In genomic region chr14:94026886-94027469, GRCh38 we compare ENCODE assay signal across 8 cellular contexts. TPM values are rescaled to one million over a fixed set of nuclear protein-coding genes. Genes with fewer than 3 reads are reported as not detected.
DNase-seq lines count a peak whose midpoint lies in the region; ATAC-seq and TF ChIP-seq lines count a peak whose summit lies in the region.

No MANE protein-coding gene starts in this region.

- peak overlapping the region; percentile 75 for H3K4me3 ChIP-seq in GM23248
- peak overlapping the region; percentile 50 for H3K4me3 ChIP-seq in WERI-Rb-1 (ENCODE audit: low read depth, low read length)
- peak overlapping the region; percentile 74 to 80 for H3K4me3 ChIP-seq in gastroesophageal sphincter
- H3K4me3 ChIP-seq in gastrocnemius medialis, result peak overlapping the region; percentile 60 to 70 (median 62)
- H3K4me3 ChIP-seq in Karpas-422 (ENCODE audit: low read length), result no peak overlapping the region

- H3K79me2 ChIP-seq in GM23248 (ENCODE audit: insufficient read depth) (no peaks in the 10 kb centered on the region), Karpas-422 (ENCODE audit: low read length) (no peaks in the 10 kb centered on the region)

- no peaks in the 10 kb centered on the region for H3F3A ChIP-seq in GM23248 (ENCODE audit: insufficient read depth)

- H3K4me1 ChIP-seq in GM23248 (ENCODE audit: insufficient read depth) (no peaks in the 10 kb centered on the region), gastroesophageal sphincter (peaks cover 0 to 21% (median 8%) of the 10 kb centered on the region in 3 donors), gastrocnemius medialis (peaks cover 0 to 6% of the 10 kb centered on the region in 2 donors), Karpas-422 (ENCODE audit: low read length) (no peaks in the 10 kb centered on the region)

- H3K4me2 ChIP-seq in GM23248 (ENCODE audit: unreplicated experiment) (peak overlapping the region; percentile 64), Karpas-422 (ENCODE audit: low read depth, low read length, poor library complexity, severe bottlenecking) (no peak overlapping the region)

- in situ Hi-C loops in GM23248 (cut with MboI) (no loop called here), gastrocnemius medialis (cut with MboI; ENCODE audit: low sequenced_read_pairs in 4 of 4) (no loop called here), G401 (cut with HindIII; ENCODE audit: low sequenced_read_pairs) (loop anchor here (25.0 kb wide), 1 partner anchor 160 kb away; no protein-coding TSS in a partner anchor)

- TF ChIP-seq POLR2A in gastroesophageal sphincter (IDR thresholded peaks at IDR 0.05) (no peak), gastrocnemius medialis (IDR thresholded peaks at IDR 0.05) (no peak)

- DNase-seq in GM23248, result no peak
- no peak for DNase-seq in WERI-Rb-1
- no peak for DNase-seq in gastrocnemius medialis
- DNase-seq in G401 (ENCODE audit: low spot score), result no peak
- DNase-seq in stimulated activated CD4-positive, alpha-beta T cell treated with anti-CD3 and anti-CD28 coated beads, Interleukin-4, amount 100 ng/mL, for 4 hours, result no peak
- DNase-seq in Karpas-422, result no peak

- H3K9ac ChIP-seq in GM23248 (peak overlapping the region; percentile 73), Karpas-422 (ENCODE audit: low read length) (no peak overlapping the region)

- intact Hi-C loops in gastrocnemius medialis (cut with DNase I; ENCODE audit: low total_unique reads), result loop anchor here (1.0 kb wide), 1 partner anchor 54 kb away; the partner anchor contains the start of genes DDX24 and IFI27L1

- no peak for TF ChIP-seq EP300 in gastroesophageal sphincter (IDR thresholded peaks at IDR 0.05)

- H2AFZ ChIP-seq in GM23248 (peak overlapping the region; percentile 86), Karpas-422 (ENCODE audit: low read length) (no peak overlapping the region)

- H3K9me2 ChIP-seq in GM23248 (ENCODE audit: insufficient read depth) (no peaks in the 10 kb centered on the region), Karpas-422 (replicated peaks; ENCODE audit: insufficient read depth, low read length) (no peaks in the 10 kb centered on the region)

- 45 to 49% methylated on average over 14 to 17 of the region's 17 CpGs for WGBS in GM23248 (ENCODE audit: low coverage in 1 of 2, low lambda C conversion rate in 2 of 2, missing lambda C conversion rate in 2 of 2), 2 experiments
- 100% methylated on average over 1 of the region's 17 CpGs; no CpG with 5 or more reads in 1 of the 2 donors for WGBS in gastroesophageal sphincter (ENCODE audit: low coverage in 1 of 2), 2 donors

- no peak overlapping the region for H3K27ac ChIP-seq in GM23248
- H3K27ac ChIP-seq in WERI-Rb-1, result no peak overlapping the region
- peak overlapping the region in 1 of 4 donors; percentile 69 for H3K27ac ChIP-seq in gastroesophageal sphincter
- no peak overlapping the region for H3K27ac ChIP-seq in gastrocnemius medialis
- H3K27ac ChIP-seq in Karpas-422 (ENCODE audit: low read length), result no peak overlapping the region

- H3K9me3 ChIP-seq in GM23248 (ENCODE audit: low read depth), result no peaks in the 10 kb centered on the region
- H3K9me3 ChIP-seq in WERI-Rb-1 (ENCODE audit: severe bottlenecking), result no peaks in the 10 kb centered on the region
- no peaks in the 10 kb centered on the region for H3K9me3 ChIP-seq in gastroesophageal sphincter
- H3K9me3 ChIP-seq in gastrocnemius medialis, result no peaks in the 10 kb centered on the region
- no peaks in the 10 kb centered on the region for H3K9me3 ChIP-seq in Karpas-422 (ENCODE audit: low read length)

- ATAC-seq in gastroesophageal sphincter (no peak), gastrocnemius medialis (no peak)
- no peak for ATAC-seq in activated CD4-positive, CD25-positive, alpha-beta regulatory T cell treated with anti-CD3 and anti-CD28 coated beads, Interleukin-2, amount 50 U/mL, for 24 hours

- TF ChIP-seq CTCF in WERI-Rb-1 (IDR thresholded peaks at IDR 0.05; ENCODE audit: low read depth, low read length) (no peak), gastroesophageal sphincter (IDR thresholded peaks at IDR 0.05) (no peak), gastrocnemius medialis (IDR thresholded peaks at IDR 0.05 in 4 of 5, conservative IDR thresholded peaks at IDR 0.05 in 1 of 5) (no peak)

- H4K20me1 ChIP-seq in GM23248 (ENCODE audit: insufficient read depth), result no peaks in the 10 kb centered on the region
- H4K20me1 ChIP-seq in Karpas-422 (ENCODE audit: insufficient read depth, low read depth, low read length), result no peaks in the 10 kb centered on the region

- H3K36me3 ChIP-seq in GM23248 (ENCODE audit: low read depth), result no peaks in the 10 kb centered on the region
- H3K36me3 ChIP-seq in WERI-Rb-1, result no peaks in the 10 kb centered on the region
- H3K36me3 ChIP-seq in gastroesophageal sphincter, result no peaks in the 10 kb centered on the region
- no peaks in the 10 kb centered on the region for H3K36me3 ChIP-seq in gastrocnemius medialis
- H3K36me3 ChIP-seq in Karpas-422 (ENCODE audit: insufficient read depth, low read length), result no peaks in the 10 kb centered on the region

- no peaks in the 10 kb centered on the region for H3K27me3 ChIP-seq in GM23248 (replicated peaks; ENCODE audit: insufficient read depth)
- H3K27me3 ChIP-seq in WERI-Rb-1 (ENCODE audit: insufficient read depth, low read depth, severe bottlenecking), result no peaks in the 10 kb centered on the region
- no peaks in the 10 kb centered on the region for H3K27me3 ChIP-seq in gastroesophageal sphincter
- H3K27me3 ChIP-seq in gastrocnemius medialis, result no peaks in the 10 kb centered on the region
- H3K27me3 ChIP-seq in Karpas-422 (ENCODE audit: low read length), result no peaks in the 10 kb centered on the region

RNA-seq across cellular contexts. Expression of gene OTUB2, which starts 0.8 kb away (rescaled TPM):
- 1.0 and 1.9 TPM in 2 replicates for total RNA-seq in GM23248 (2014; rRNA removed; shearing (Covaris generic))
- polyA plus RNA-seq in GM23248 (2016; fragmentation: Nextera tagmentation; extraction: Ambion mirVana), result 1.3 and 1.6 TPM in 2 replicates
- total RNA-seq in gastroesophageal sphincter (under 1 TPM; 0.16 to 0.84 (median 0.65) TPM), gastrocnemius medialis (under 1 TPM in 1 of 4 donors, not detected in 3; 0.11 TPM)
- 1.5 and 3.3 TPM in 2 replicates for total RNA-seq in G401 (2014; rRNA removed; shearing (Covaris generic))
- not detected in 2 replicates for total RNA-seq in Karpas-422 (2014; rRNA removed; shearing (Covaris generic); ENCODE audit: low replicate concordance)

RNA-seq across cellular contexts. Expression of gene CCDC197, which starts 29.9 kb away (rescaled TPM):
- total RNA-seq in GM23248 (2014; rRNA removed; shearing (Covaris generic)), result not detected in 2 replicates
- polyA plus RNA-seq in GM23248 (2016; fragmentation: Nextera tagmentation; extraction: Ambion mirVana), result not detected in 2 replicates
- total RNA-seq in gastroesophageal sphincter (not detected), gastrocnemius medialis (under 1 TPM in 2 of 4 donors, not detected in 2; 0.56 to 0.61 TPM)
- not detected in 2 replicates for total RNA-seq in G401 (2014; rRNA removed; shearing (Covaris generic))
- not detected in 2 replicates for total RNA-seq in Karpas-422 (2014; rRNA removed; shearing (Covaris generic); ENCODE audit: low replicate concordance)

RNA-seq across cellular contexts. Expression of gene ASB2, which starts 50.6 kb away (rescaled TPM):
- total RNA-seq in GM23248 (2014; rRNA removed; shearing (Covaris generic)), result not detected in 2 replicates
- polyA plus RNA-seq in GM23248 (2016; fragmentation: Nextera tagmentation; extraction: Ambion mirVana), result 0.06 and 0.18 TPM in 2 replicates
- total RNA-seq in gastroesophageal sphincter (100 to 1,000 TPM; 118 to 208 (median 120) TPM), gastrocnemius medialis (100 to 1,000 TPM; 335 to 819 (median 539) TPM)
- 7.9 and 9.9 TPM in 2 replicates for total RNA-seq in G401 (2014; rRNA removed; shearing (Covaris generic))
- 0.69 and 2.3 TPM in 2 replicates for total RNA-seq in Karpas-422 (2014; rRNA removed; shearing (Covaris generic); ENCODE audit: low replicate concordance)

RNA-seq across cellular contexts. Expression of gene DDX24, which starts 54.0 kb away (rescaled TPM):
- total RNA-seq in GM23248 (2014; rRNA removed; shearing (Covaris generic)), result 123 and 125 TPM in 2 replicates
- 143 and 149 TPM in 2 replicates for polyA plus RNA-seq in GM23248 (2016; fragmentation: Nextera tagmentation; extraction: Ambion mirVana)
- total RNA-seq in gastroesophageal sphincter (100 to 1,000 TPM; 182 to 252 (median 201) TPM), gastrocnemius medialis (100 to 1,000 TPM; 106 to 200 (median 128) TPM)
- 98.8 and 145 TPM in 2 replicates for total RNA-seq in G401 (2014; rRNA removed; shearing (Covaris generic))
- 217 and 248 TPM in 2 replicates for total RNA-seq in Karpas-422 (2014; rRNA removed; shearing (Covaris generic); ENCODE audit: low replicate concordance)

RNA-seq across cellular contexts. Expression of gene IFI27L1, which starts 54.1 kb away (rescaled TPM):
- total RNA-seq in GM23248 (2014; rRNA removed; shearing (Covaris generic)), result 13.5 and 14.2 TPM in 2 replicates
- 31.8 and 32.6 TPM in 2 replicates for polyA plus RNA-seq in GM23248 (2016; fragmentation: Nextera tagmentation; extraction: Ambion mirVana)
- total RNA-seq in gastroesophageal sphincter, result 1 to 10 TPM; 3.4 to 9.3 (median 7.4) TPM
- 10 to 100 TPM in 1 of 4 donors, 1 to 10 TPM in 3; 7.1 to 10.3 (median 8.3) TPM for total RNA-seq in gastrocnemius medialis
- 7.9 and 20.6 TPM in 2 replicates for total RNA-seq in G401 (2014; rRNA removed; shearing (Covaris generic))
- 7.8 and 17.6 TPM in 2 replicates for total RNA-seq in Karpas-422 (2014; rRNA removed; shearing (Covaris generic); ENCODE audit: low replicate concordance)

Comparison
In these comparisons a context has a peak if more than half of its experiments do, and no peak if none do; other contexts are left out.
1. RNA of gene ASB2, which starts 50.6 kb away (total RNA-seq): 335 to 819 TPM in gastrocnemius medialis and 118 to 208 TPM in gastroesophageal sphincter; 7.9 to 9.9 TPM in G401, 0.69 to 2.3 TPM in Karpas-422 and not detected in GM23248; every median in the first group is over 10 times any median in the second.